ENCODE assay signal across 8 cellular contexts in the genomic region with DNA sequence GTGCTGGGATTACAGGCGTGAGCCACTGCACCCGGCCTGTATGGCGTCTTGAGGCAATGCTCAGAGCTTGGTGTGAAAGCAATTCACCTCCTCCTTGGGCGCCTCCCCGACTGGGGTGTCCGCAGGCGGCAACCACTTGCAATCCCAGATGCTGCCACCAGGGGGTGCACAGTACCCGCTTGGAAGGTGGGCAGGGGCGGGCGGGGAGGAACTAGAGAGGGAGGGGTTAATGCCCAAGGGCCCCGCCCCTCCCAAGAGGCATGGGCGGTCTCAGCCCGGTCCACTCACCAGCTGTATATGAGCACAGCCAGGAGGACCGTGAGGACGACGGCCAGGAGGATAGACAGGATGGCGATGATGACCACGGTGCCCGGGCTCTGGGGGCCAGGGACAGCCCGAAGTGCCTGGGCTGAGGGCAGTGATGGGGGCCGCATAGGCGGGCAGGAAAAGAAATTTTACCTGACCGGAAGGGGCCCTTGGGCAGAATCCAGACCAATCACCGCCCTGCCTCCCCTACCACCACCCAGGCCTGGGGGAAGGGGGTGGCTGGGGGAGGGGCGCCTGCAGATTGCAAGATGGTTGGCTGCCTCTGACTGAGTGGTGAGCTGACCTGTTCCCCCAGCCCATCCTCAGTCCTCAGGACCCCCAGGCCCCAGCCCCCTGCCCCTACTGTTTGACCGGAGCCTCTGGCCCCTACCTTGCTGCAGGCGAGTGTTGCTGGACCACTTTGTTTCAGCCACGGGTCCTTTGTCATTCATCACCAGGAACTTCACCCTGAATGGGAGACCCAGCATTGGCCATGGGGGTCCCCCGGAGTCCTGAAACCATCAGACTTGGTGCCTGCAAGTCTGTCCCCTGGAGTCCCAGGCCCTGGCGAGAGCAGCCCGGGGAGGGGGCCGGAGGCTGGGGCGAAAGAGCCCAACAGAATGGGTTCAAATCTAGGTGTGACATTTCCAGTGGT. TPM values are rescaled to one million over a fixed set of nuclear protein-coding genes. Genes with fewer than 3 reads are reported as not detected.
DNase-seq lines count a peak whose midpoint lies in the region; ATAC-seq, FAIRE-seq and TF ChIP-seq lines count a peak whose summit lies in the region.
"Not testable (repeated sequence)": the region's sequence is repeated elsewhere in the genome, so short reads cannot be mapped to it uniquely, and the experiment has no call there.

No MANE protein-coding gene starts in this region.

- not testable (repeated sequence) for H4K8ac ChIP-seq in H1 (ENCODE audit: extremely low read depth, insufficient read depth, low read length)

- TF ChIP-seq RAD21 in H1 (IDR thresholded peaks at IDR 0.05 in 1 of 2, conservative IDR thresholded peaks at IDR 0.05 in 1 of 2; ENCODE audit: low read depth in 2 of 2, low read length in 2 of 2): peak; percentile 30 to 32; a peak in 3 of 4 replicates

- not testable (repeated sequence) for H3K27me3 ChIP-seq in H1 (replicated peaks in 1 of 4; ENCODE audit: control insufficient read depth in 3 of 4, extremely low read depth in 1 of 4, insufficient read depth in 3 of 4, low read length in 3 of 4); lower lobe of right lung (ENCODE audit: low read depth)

- not testable (repeated sequence) for H4K20me1 ChIP-seq in OCI-LY7 (ENCODE audit: insufficient read depth, low read length); H1 (replicated peaks in 1 of 2; ENCODE audit: control insufficient read depth in 1 of 2, insufficient read depth in 2 of 2, low read length in 2 of 2)

- H2BK120ac ChIP-seq in H1 (replicated peaks; ENCODE audit: low read depth, low read length): not testable (repeated sequence)

- H3K4ac ChIP-seq in H1 (replicated peaks; ENCODE audit: insufficient read length, low read depth, low read length): not testable (repeated sequence)

- ATAC-seq in GM19438 (IDR thresholded peaks at IDR 0.05; ENCODE audit: low read depth, unreplicated experiment) (peak; percentile 89), HG03439 (IDR thresholded peaks at IDR 0.05; ENCODE audit: unreplicated experiment) (peak; percentile 68), lower lobe of right lung (peak; percentile 85 to 88)

- not testable (repeated sequence) for H2BK20ac ChIP-seq in H1 (ENCODE audit: low read length)

- WGBS in H1 (ENCODE audit: extremely low coverage in 1 of 2, insufficient coverage in 1 of 2, insufficient read length in 1 of 2, insufficient replicate concordance in 2 of 2, low coverage in 1 of 2, low lambda C conversion rate in 2 of 2, missing lambda C conversion rate in 1 of 2), 2 experiments: 11% methylated on average over 17 of the region's 33 CpGs; no CpG with 5 or more reads in 1 of the 2 experiments

- not testable (repeated sequence) for H3K9me3 ChIP-seq in OCI-LY7 (ENCODE audit: low read length); H1 (ENCODE audit: insufficient read depth in 2 of 2, low read depth in 1 of 2, low read length in 1 of 2); lower lobe of right lung

- H3K79me1 ChIP-seq in H1 (ENCODE audit: low read depth, low read length): not testable (repeated sequence)

- H2AFZ ChIP-seq in OCI-LY7 (ENCODE audit: low read length); H1 (ENCODE audit: low read length): not testable (repeated sequence)

- POLR2A ChIA-PET in OCI-LY7 (lab: Charles Lee); H1 (lab: Charles Lee; ENCODE audit: partially characterized antibody): not testable (repeated sequence)

- H3K36me3 ChIP-seq in OCI-LY7 (ENCODE audit: insufficient read depth, low read length); H1 (ENCODE audit: control insufficient read depth in 2 of 4, insufficient read depth in 4 of 4, low read length in 3 of 4); lower lobe of right lung: not testable (repeated sequence)

- not testable (repeated sequence) for H3K79me2 ChIP-seq in OCI-LY7 (ENCODE audit: insufficient read depth, low read depth, low read length); H1 (ENCODE audit: control insufficient read depth in 1 of 2, insufficient read depth in 2 of 2, low read length in 2 of 2)

- H4K5ac ChIP-seq in H1 (ENCODE audit: insufficient read length, low read depth, low read length): peak overlapping the region; percentile 97

- H3K9ac ChIP-seq in H1 (replicated peaks in 1 of 4; ENCODE audit: extremely low read depth in 1 of 4, low read depth in 3 of 4, low read length in 3 of 4): not testable (repeated sequence)

- peak overlapping the region; percentile 78; the same call in 1 of the 2 replicates for H3K18ac ChIP-seq in H1 (ENCODE audit: extremely low read depth, low read length)

- not testable (repeated sequence) for FAIRE-seq in H1 (lab: Jason Lieb, UNC)

- BruUV-seq in OCI-LY7 (replicated peaks; lab: Mats Ljungman, UMichigan): not testable (repeated sequence)

- not testable (repeated sequence) for H3K27ac ChIP-seq in OCI-LY7 (ENCODE audit: low read depth, low read length, poor library complexity, severe bottlenecking); H1 (ENCODE audit: low read depth, low read length); lower lobe of right lung

- DNase-seq in C1 segment of cervical spinal cord (lab: John Stamatoyannopoulos, UW) (peak in 10 of 14 donors; percentile 8 to 54 (median 26)), OCI-LY7 (ENCODE audit: low spot score) (peak; percentile 73), activated T-cell treated with anti-CD3 and anti-CD28 coated beads for 4 hours (peak; percentile 80), H1 (ENCODE audit: low read depth in 1 of 2, low spot score in 2 of 2) (peak in 1 of 2 experiments; percentile 83), lower lobe of right lung (peak; percentile 81)
- DNase-seq in stimulated activated CD4-positive, alpha-beta T cell treated with anti-CD3 and anti-CD28 coated beads, Interleukin-4, amount 100 ng/mL, for 4 hours: peak; percentile 76 to 84

- peak overlapping the region; percentile 34 for H3K4me3 ChIP-seq in OCI-LY7 (ENCODE audit: low read depth, low read length, poor library complexity, severe bottlenecking)
- H3K4me3 ChIP-seq in H1 (ENCODE audit: extremely low read depth in 1 of 4, insufficient read depth in 2 of 4, low read depth in 3 of 4, low read length in 4 of 4): peak overlapping the region in 2 of 4 experiments; percentile 27 to 56; a peak in 4 of 8 replicates
- H3K4me3 ChIP-seq in lower lobe of right lung: peak overlapping the region; percentile 8

- H2BK12ac ChIP-seq in H1 (ENCODE audit: low read depth, low read length): peak overlapping the region; percentile 50; the same call in 1 of the 2 replicates

- not testable (repeated sequence) for H3K23me2 ChIP-seq in H1 (ENCODE audit: low read depth, low read length)

- H3K4me1 ChIP-seq in OCI-LY7 (ENCODE audit: insufficient read depth, low read length, poor library complexity, severe bottlenecking); H1 (replicated peaks in 1 of 4; ENCODE audit: control insufficient read depth in 3 of 4, insufficient read depth in 4 of 4, low read length in 3 of 4); lower lobe of right lung: not testable (repeated sequence)

- intact Hi-C loops in OCI-LY7 (cut with micrococcal nuclease; ENCODE audit: unreplicated experiment); lower lobe of right lung (cut with DNase I): not testable (repeated sequence)

- not testable (repeated sequence) for H4K91ac ChIP-seq in H1 (replicated peaks; ENCODE audit: insufficient read length, low read length)

- H3K4me2 ChIP-seq in OCI-LY7 (ENCODE audit: low read length) (peak overlapping the region; percentile 56; the same call in 1 of the 2 replicates), H1 (ENCODE audit: insufficient read depth in 1 of 2, low read depth in 2 of 2, low read length in 2 of 2) (peak overlapping the region; percentile 44 to 70; a peak in 3 of 4 replicates)

- not testable (repeated sequence) for H3K9me2 ChIP-seq in OCI-LY7 (ENCODE audit: insufficient read depth, low read length)

- TF ChIP-seq POLR2A in H1 (IDR thresholded peaks at IDR 0.05; ENCODE audit: control extremely low read depth in 1 of 2, low read depth in 2 of 2, low read length in 2 of 2): not testable (repeated sequence)

- CTCF ChIA-PET in OCI-LY7 (lab: Charles Lee; ENCODE audit: unreplicated experiment); H1 (lab: Charles Lee; ENCODE audit: partially characterized antibody): not testable (repeated sequence)

- not testable (repeated sequence) for TF ChIP-seq EP300 in H1 (IDR thresholded peaks at IDR 0.05; ENCODE audit: borderline replicate concordance in 1 of 2, low read depth in 2 of 2, low read length in 2 of 2)

- not testable (repeated sequence) for H3K14ac ChIP-seq in H1 (ENCODE audit: insufficient read length)

- H2BK15ac ChIP-seq in H1 (ENCODE audit: low read length): not testable (repeated sequence)

- H3K56ac ChIP-seq in H1 (replicated peaks; ENCODE audit: insufficient read length, low read depth, low read length): not testable (repeated sequence)

- H2AK5ac ChIP-seq in H1 (ENCODE audit: low read depth, low read length): not testable (repeated sequence)

- H3K23ac ChIP-seq in H1 (ENCODE audit: insufficient read length): not testable (repeated sequence)

- TF ChIP-seq CTCF in OCI-LY7 (conservative IDR thresholded peaks at IDR 0.05; ENCODE audit: low read length): peak; percentile 67
- peak; percentile 9 to 31 (median 24); a peak in 3 of 4 replicates for TF ChIP-seq CTCF in H1 (IDR thresholded peaks at IDR 0.05; ENCODE audit: control extremely low read depth in 1 of 3, insufficient read depth in 1 of 3, low read depth in 1 of 3, low read length in 3 of 3)
- peak; percentile 67 for TF ChIP-seq CTCF in lower lobe of right lung (IDR thresholded peaks at IDR 0.05)

- H2BK5ac ChIP-seq in H1 (ENCODE audit: low read depth, low read length): not testable (repeated sequence)

RNA-seq across cellular contexts. Expression of gene SPDYE1, which starts 11.5 kb away (rescaled TPM):
- not detected in 2 replicates for total RNA-seq in OCI-LY7 (2014; rRNA removed; shearing (Covaris generic))
- total RNA-seq in OCI-LY7 (2022) (not detected in 2 replicates), lower lobe of right lung (not detected)
- total RNA-seq in H1 (2021; fragmentation: NEBNext Ultra II Directional; extraction: Animal tissue kit (Norgen Biotek cat#: 25700)): not detected in 2 replicates
- not detected in 2 replicates for polyA plus RNA-seq in H1 (2011; rRNA removed)
- polyA plus RNA-seq in H1 (2011; cell fraction: cytosol; rRNA removed): not detected
- polyA plus RNA-seq in H1 (2011; cell fraction: nucleus; rRNA removed): not detected
- 0.16 to 0.48 TPM (median 0.32 TPM) in 4 replicates for polyA plus RNA-seq in H1 (2012, experiment 1 of 2)
- 0.08 TPM for polyA plus RNA-seq in H1 (2012, experiment 2 of 2)
- polyA plus RNA-seq in H1 (2013, experiment 1 of 2): not detected
- polyA plus RNA-seq in H1 (2013, experiment 2 of 2): not detected
- not detected in 2 replicates for polyA minus RNA-seq in H1 (2011; rRNA and poly(A)+ RNA removed)
- not detected for polyA minus RNA-seq in H1 (2011; cell fraction: cytosol; rRNA and poly(A)+ RNA removed)
- polyA minus RNA-seq in H1 (2011; cell fraction: nucleus; rRNA and poly(A)+ RNA removed): not detected

RNA-seq across cellular contexts. Expression of gene DBNL, which starts 58.3 kb away (rescaled TPM):
- 124 and 133 TPM in 2 replicates for total RNA-seq in OCI-LY7 (2014; rRNA removed; shearing (Covaris generic))
- total RNA-seq in OCI-LY7 (2022) (121 and 137 TPM in 2 replicates), lower lobe of right lung (109 TPM)
- 30.9 and 32.1 TPM in 2 replicates for total RNA-seq in H1 (2021; fragmentation: NEBNext Ultra II Directional; extraction: Animal tissue kit (Norgen Biotek cat#: 25700))
- polyA plus RNA-seq in H1 (2011; rRNA removed): 56.6 and 63.1 TPM in 2 replicates
- 47.8 TPM for polyA plus RNA-seq in H1 (2011; cell fraction: cytosol; rRNA removed)
- 43.1 TPM for polyA plus RNA-seq in H1 (2011; cell fraction: nucleus; rRNA removed)
- 33.1 to 42.9 TPM (median 38.9 TPM) in 4 replicates for polyA plus RNA-seq in H1 (2012, experiment 1 of 2)
- 38.3 TPM for polyA plus RNA-seq in H1 (2012, experiment 2 of 2)
- polyA plus RNA-seq in H1 (2013, experiment 1 of 2): 15.5 TPM
- 14.7 TPM for polyA plus RNA-seq in H1 (2013, experiment 2 of 2)
- 40.6 and 48.6 TPM in 2 replicates for polyA minus RNA-seq in H1 (2011; rRNA and poly(A)+ RNA removed)
- polyA minus RNA-seq in H1 (2011; cell fraction: cytosol; rRNA and poly(A)+ RNA removed): 17.3 TPM
- polyA minus RNA-seq in H1 (2011; cell fraction: nucleus; rRNA and poly(A)+ RNA removed): 25.1 TPM

RNA-seq across cellular contexts. Expression of gene UBE2D4, which starts 59.9 kb away (rescaled TPM):
- 2.8 and 13.9 TPM in 2 replicates for total RNA-seq in OCI-LY7 (2014; rRNA removed; shearing (Covaris generic))
- total RNA-seq in OCI-LY7 (2022): 3.8 and 5.5 TPM in 2 replicates
- total RNA-seq in H1 (2021; fragmentation: NEBNext Ultra II Directional; extraction: Animal tissue kit (Norgen Biotek cat#: 25700)): 3.4 and 5.2 TPM in 2 replicates
- polyA plus RNA-seq in H1 (2011; rRNA removed): 8.8 and 9.4 TPM in 2 replicates
- 6.0 TPM for polyA plus RNA-seq in H1 (2011; cell fraction: cytosol; rRNA removed)
- polyA plus RNA-seq in H1 (2011; cell fraction: nucleus; rRNA removed): 7.2 TPM
- 2.9 to 5.4 TPM (median 3.9 TPM) in 4 replicates for polyA plus RNA-seq in H1 (2012, experiment 1 of 2)
- polyA plus RNA-seq in H1 (2012, experiment 2 of 2): 2.9 TPM
- 3.8 TPM for polyA plus RNA-seq in H1 (2013, experiment 1 of 2)
- 3.4 TPM for polyA plus RNA-seq in H1 (2013, experiment 2 of 2)
- polyA minus RNA-seq in H1 (2011; rRNA and poly(A)+ RNA removed): 9.8 and 14.7 TPM in 2 replicates
- polyA minus RNA-seq in H1 (2011; cell fraction: cytosol; rRNA and poly(A)+ RNA removed): 2.8 TPM
- polyA minus RNA-seq in H1 (2011; cell fraction: nucleus; rRNA and poly(A)+ RNA removed): 4.4 TPM
- total RNA-seq in lower lobe of right lung: 21.3 TPM
